ENCODE assay signal across 8 cellular contexts in the genomic region with DNA sequence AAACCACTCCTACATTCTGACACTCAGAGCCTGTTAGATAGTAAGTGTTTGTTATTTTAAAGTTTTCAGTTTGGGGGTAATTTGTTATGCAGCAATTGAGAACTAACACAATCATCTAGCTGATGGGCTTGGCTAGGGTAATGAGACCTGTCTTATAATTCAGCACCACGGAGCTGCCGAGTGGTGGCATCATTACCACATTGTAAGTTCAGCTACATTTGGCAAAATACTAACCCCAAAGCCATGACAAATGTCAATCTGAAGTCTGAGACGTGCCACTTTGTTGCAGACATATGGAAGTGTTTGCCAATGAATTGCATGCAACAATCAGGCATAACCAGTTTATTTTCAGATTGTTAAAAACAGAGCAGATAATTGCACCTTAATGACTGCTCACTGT. TPM values are rescaled to one million over a fixed set of nuclear protein-coding genes. Genes with fewer than 3 reads are reported as not detected.
DNase-seq lines count a peak whose midpoint lies in the region; ATAC-seq, FAIRE-seq and TF ChIP-seq lines count a peak whose summit lies in the region.

No MANE protein-coding gene starts in this region.

- TF ChIP-seq EP300 in K562 (IDR thresholded peaks at IDR 0.05; ENCODE audit: low read length): no peak

- no peak overlapping the region for H3K18ac ChIP-seq in H9 (ENCODE audit: insufficient read length, low read depth, low read length)

- WGBS in H9 (ENCODE audit: extremely low coverage, insufficient read length, low lambda C conversion rate): no CpG with 5 or more reads among the region's 3 CpGs
- WGBS in K562 (ENCODE audit: insufficient coverage, low coverage, missing lambda C conversion rate): 32% methylated on average over 3 of the region's 3 CpGs

- TF ChIP-seq POLR2A in K562 (conservative IDR thresholded peaks at IDR 0.05): no peak

- ATAC-seq in K562 (peak; percentile 54), left colon (peak; percentile 78)
- no peak for ATAC-seq in CD8-positive, alpha-beta T cell

- H2BK20ac ChIP-seq in H9 (ENCODE audit: low read depth, low read length, poor library complexity, severe bottlenecking): no peak overlapping the region

- no peak overlapping the region for H2BK12ac ChIP-seq in H9 (ENCODE audit: insufficient read length, low read depth, low read length)

- H3K27me3 Mint-ChIP-seq in H9 (ENCODE audit: low read depth): no peaks in the 10 kb centered on the region
- no peaks in the 10 kb centered on the region for H3K27me3 Mint-ChIP-seq in CD8-positive, alpha-beta T cell (ENCODE audit: low read depth)

- H2AFZ ChIP-seq in H9 (ENCODE audit: low read length) (no peak overlapping the region), K562 (ENCODE audit: low read depth, low read length) (no peak overlapping the region)

- H3K23ac ChIP-seq in H9 (ENCODE audit: insufficient read length, low read depth, low read length): no peak overlapping the region

- H3K4me1 Mint-ChIP-seq in H9: no peaks in the 10 kb centered on the region
- H3K4me1 Mint-ChIP-seq in CD8-positive, alpha-beta T cell (ENCODE audit: low read depth): peaks cover 5% of the 10 kb centered on the region

- H4K91ac ChIP-seq in H9 (ENCODE audit: insufficient read length, low read depth, low read length): no peak overlapping the region

- no peaks in the 10 kb centered on the region for H4K20me1 ChIP-seq in H9 (ENCODE audit: control insufficient read depth, insufficient read depth, insufficient read length)
- no peaks in the 10 kb centered on the region for H4K20me1 ChIP-seq in K562 (replicated peaks; ENCODE audit: control insufficient read depth, insufficient read depth, low read length)

- H3K9me3 ChIP-seq in H9 (ENCODE audit: control insufficient read depth, low read depth, low read length) (no peaks in the 10 kb centered on the region), K562 (replicated peaks; ENCODE audit: control insufficient read depth, insufficient read depth, low read depth, low read length) (no peaks in the 10 kb centered on the region; the same call in 1 of the 2 replicates)
- H3K9me3 ChIP-seq in CD8-positive, alpha-beta T cell (ENCODE audit: low read length): peaks cover 7% of the 10 kb centered on the region

- no peak overlapping the region for H3K4me3 ChIP-seq in K562
- no peak overlapping the region for H3K4me3 ChIP-seq in CD8-positive, alpha-beta T cell (ENCODE audit: low read depth, low read length)

- H3K4me2 ChIP-seq in H9 (ENCODE audit: insufficient read depth, insufficient read length, low read length) (no peak overlapping the region), K562 (ENCODE audit: insufficient read depth, low read length) (no peak overlapping the region)

- H3K4ac ChIP-seq in H9 (ENCODE audit: low read depth, low read length): no peak overlapping the region

- no peak for FAIRE-seq in K562 (lab: Jason Lieb, UNC)

- H3K79me1 ChIP-seq in H9 (ENCODE audit: insufficient read depth, low read depth, low read length, poor library complexity, severe bottlenecking): no peaks in the 10 kb centered on the region

- H3K4me1 ChIP-seq in H9 (ENCODE audit: insufficient read depth, low read length): no peaks in the 10 kb centered on the region
- H3K4me1 ChIP-seq in K562 (replicated peaks in 1 of 2; ENCODE audit: control insufficient read depth in 2 of 2, insufficient read depth in 2 of 2, low read length in 2 of 2): peaks cover 0 to 8% of the 10 kb centered on the region in 2 experiments; a peak in 3 of 5 replicates
- no peaks in the 10 kb centered on the region for H3K4me1 ChIP-seq in CD8-positive, alpha-beta T cell (ENCODE audit: insufficient read depth, low read length)

- no TSS peak for BruUV-seq in K562 (replicated peaks; lab: Mats Ljungman, UMichigan)

- H3K27ac Mint-ChIP-seq in H9: no peak overlapping the region
- no peak overlapping the region for H3K27ac Mint-ChIP-seq in CD8-positive, alpha-beta T cell

- no peak overlapping the region for H4K5ac ChIP-seq in H9 (ENCODE audit: insufficient read length, low read depth, low read length)

- H2BK120ac ChIP-seq in H9 (ENCODE audit: low read depth, low read length, poor library complexity, severe bottlenecking): no peak overlapping the region

- no peak overlapping the region for H3K27ac ChIP-seq in H9 (ENCODE audit: insufficient read length, low read depth, low read length)
- no peak overlapping the region for H3K27ac ChIP-seq in K562 (ENCODE audit: extremely low read depth, low read depth, low read length)
- H3K27ac ChIP-seq in CD8-positive, alpha-beta T cell (ENCODE audit: low read depth, low read length): no peak overlapping the region

- TF ChIP-seq CTCF in H9 (conservative IDR thresholded peaks at IDR 0.05) (peak; percentile 16; the same call in 1 of the 3 replicates), K562 (IDR thresholded peaks at IDR 0.05 in 2 of 3, conservative IDR thresholded peaks at IDR 0.05 in 1 of 3; ENCODE audit: insufficient read depth in 2 of 3, low read depth in 1 of 3, low read length in 3 of 3) (peak; percentile 14 to 48 (median 21); a peak in 2 of 6 replicates)
- TF ChIP-seq CTCF in CD8-positive, alpha-beta T cell (IDR thresholded peaks at IDR 0.05): no peak

- POLR2A ChIA-PET in K562 (lab: Yijun Ruan, JAX): interaction anchor here (0.6 to 1.4 kb wide), 5 partner anchors 9 to 324 kb away, joined by 3 to 7 read pairs (median 4); no protein-coding TSS in a partner anchor
- POLR2A ChIA-PET in CD8-positive, alpha-beta T cell (lab: Charles Lee): interaction anchor here (0.8 to 1.2 kb wide), 2 partner anchors 15 to 16 kb away, joined by 3 read pairs; no protein-coding TSS in a partner anchor

- H3K9ac ChIP-seq in H9 (ENCODE audit: extremely low read depth, insufficient read length, low read length): no peak overlapping the region
- no peak overlapping the region for H3K9ac ChIP-seq in K562 (ENCODE audit: insufficient read depth in 1 of 2, low read depth in 2 of 2, low read length in 2 of 2)

- no peaks in the 10 kb centered on the region for H3K36me3 Mint-ChIP-seq in H9 (ENCODE audit: insufficient read depth in 1 of 3, low read depth in 3 of 3)
- H3K36me3 Mint-ChIP-seq in CD8-positive, alpha-beta T cell: peaks cover 91% of the 10 kb centered on the region

- H3K56ac ChIP-seq in H9 (ENCODE audit: insufficient read length, low read depth, low read length): no peak overlapping the region

- H4K8ac ChIP-seq in H9 (replicated peaks; ENCODE audit: insufficient read length, low read depth, low read length): no peak overlapping the region

- no peaks in the 10 kb centered on the region for H3K36me3 ChIP-seq in K562 (ENCODE audit: control insufficient read depth, insufficient read depth, low read length)
- peaks cover 29% of the 10 kb centered on the region for H3K36me3 ChIP-seq in CD8-positive, alpha-beta T cell (ENCODE audit: insufficient read depth, low read length)

- H3K14ac ChIP-seq in H9 (ENCODE audit: insufficient read depth, low read length): no peak overlapping the region

- no peaks in the 10 kb centered on the region for H3K9me3 Mint-ChIP-seq in H9
- H3K9me3 Mint-ChIP-seq in CD8-positive, alpha-beta T cell: peaks cover 15% of the 10 kb centered on the region

- H2BK15ac ChIP-seq in H9 (ENCODE audit: low read depth, low read length): no peak overlapping the region

- H3K79me2 ChIP-seq in H9 (ENCODE audit: insufficient read depth, low read length) (no peaks in the 10 kb centered on the region), K562 (ENCODE audit: control insufficient read depth, insufficient read depth, low read length) (no peaks in the 10 kb centered on the region)

- no peak overlapping the region for H3T11ph ChIP-seq in H9 (ENCODE audit: low read length)

- no peaks in the 10 kb centered on the region for H3K27me3 ChIP-seq in H9 (ENCODE audit: insufficient read depth, low read length)
- H3K27me3 ChIP-seq in K562 (ENCODE audit: control insufficient read depth in 2 of 2, insufficient read depth in 2 of 2, low read length in 2 of 2): no peaks in the 10 kb centered on the region
- no peaks in the 10 kb centered on the region for H3K27me3 ChIP-seq in CD8-positive, alpha-beta T cell (ENCODE audit: insufficient read depth, low read length)

- in situ Hi-C loops in K562 (cut with MboI): no loop called here

- H2BK5ac ChIP-seq in H9 (ENCODE audit: insufficient read length, low read length): no peak overlapping the region

- no peaks in the 10 kb centered on the region for H3K9me1 ChIP-seq in K562 (ENCODE audit: control insufficient read depth, insufficient read depth, low read length)

- no peak overlapping the region for H2AK5ac ChIP-seq in H9 (ENCODE audit: insufficient read length, low read length)

- peak; percentile 32 for DNase-seq in 8988T
- no peak for DNase-seq in H9
- DNase-seq in K562 (ENCODE audit: extremely low read depth in 1 of 4, low spot score in 3 of 4): no peak
- no peak for DNase-seq in left colon
- DNase-seq in EL: no peak
- DNase-seq in NCI-H1092 treated with DMSO at 0.1 percent for 48 hours (lab: John Stamatoyannopoulos, UW): no peak
- DNase-seq in stimulated activated CD4-positive, alpha-beta T cell treated with anti-CD3 and anti-CD28 coated beads, Interleukin-4, amount 100 ng/mL, for 1 hour: no peak
- no peak for DNase-seq in CD8-positive, alpha-beta T cell

- CTCF ChIA-PET in K562 (lab: Yijun Ruan, JAX; ENCODE audit: low intra/inter-chr PET ratio): interaction anchor here (1.1 kb wide), 1 partner anchor 264 kb away, joined by 8 read pairs; no protein-coding TSS in a partner anchor
- CTCF ChIA-PET in CD8-positive, alpha-beta T cell (lab: Charles Lee): interaction anchor here (0.7 to 1.5 kb wide), 5 partner anchors 10 to 35 kb away, joined by 3 read pairs; no protein-coding TSS in a partner anchor

- no peaks in the 10 kb centered on the region for H3K23me2 ChIP-seq in H9 (ENCODE audit: insufficient read length, low read depth, low read length, poor library complexity, severe bottlenecking)

- TF ChIP-seq RAD21 in K562 (CRISPR knock-in tag; conservative IDR thresholded peaks at IDR 0.05 in 1 of 2, IDR thresholded peaks at IDR 0.05 in 1 of 2): peak; percentile 21 to 39; a peak in 3 of 4 replicates

- H3K4me3 Mint-ChIP-seq in H9: no peak overlapping the region
- H3K4me3 Mint-ChIP-seq in CD8-positive, alpha-beta T cell: no peak overlapping the region

- intact Hi-C loops in K562 (cut with micrococcal nuclease) (loop anchor here (1.0 to 2.0 kb wide), 2 partner anchors 58 to 264 kb away; no protein-coding TSS in a partner anchor), left colon (cut with DNase I, micrococcal nuclease) (no loop called here)
- intact Hi-C loops in CD8-positive, alpha-beta T cell (cut with DNase I, micrococcal nuclease): no loop called here

RNA-seq across cellular contexts. Expression of a gene that starts 52.7 kb away (rescaled TPM):
- total RNA-seq in H9 (2021) (not detected in 2 replicates), K562 (2014; rRNA removed) (1.2 and 1.4 TPM in 2 replicates), K562 (2014; rRNA removed; fragmentation: Illumina TruSeq; extraction: Trizol) (1.9 and 2.0 TPM in 2 replicates), K562 (2015; rRNA removed; fragmentation: Illumina TruSeq; extraction: Trizol) (1.2 and 1.3 TPM in 2 replicates), K562 (2021) (1.4 and 2.1 TPM in 2 replicates), left colon (1 to 10 TPM; 1.9 to 3.6 TPM)
- 1.2 and 1.8 TPM in 2 replicates for total RNA-seq in K562 (2011; cell fraction: chromatin; rRNA removed; ENCODE audit: low replicate concordance)
- 0.67 and 0.92 TPM in 2 replicates for total RNA-seq in K562 (2011; cell fraction: nucleolus; rRNA removed)
- total RNA-seq in K562 (2011; cell fraction: nucleoplasm; rRNA removed): 1.3 and 1.8 TPM in 2 replicates
- polyA plus RNA-seq in K562 (2011; rRNA removed) (0.61 and 0.70 TPM in 2 replicates), K562 (2014; fragmentation: Illumina TruSeq; extraction: Trizol) (1.7 TPM in 2 replicates), K562 (2014; fragmentation: Nextera tagmentation; extraction: Ambion mirVana) (under 1 TPM; 0.18 to 0.46 TPM), K562 (2014; rRNA removed) (1.7 and 2.1 TPM in 2 replicates)
- polyA plus RNA-seq in K562 (2011; cell fraction: cytosol; rRNA removed): 0.37 and 0.46 TPM in 2 replicates
- 1.2 and 1.5 TPM in 2 replicates for polyA plus RNA-seq in K562 (2011; cell fraction: nucleus; rRNA removed)
- 1.4 and 5.2 TPM in 2 replicates for polyA plus RNA-seq in K562 (2012)
- polyA minus RNA-seq in K562 (2011; rRNA and poly(A)+ RNA removed): 0.67 and 1.1 TPM in 2 replicates
- 0.27 and 0.48 TPM in 2 replicates for polyA minus RNA-seq in K562 (2011; cell fraction: cytosol; rRNA and poly(A)+ RNA removed)
- 0.81 and 1.3 TPM in 2 replicates for polyA minus RNA-seq in K562 (2011; cell fraction: nucleus; rRNA and poly(A)+ RNA removed)
- 10 to 100 TPM; 27.7 to 29.7 TPM for total RNA-seq in CD8-positive, alpha-beta T cell

Comparison
In these comparisons a context has a peak if more than half of its experiments do, and no peak if none do; other contexts are left out.
1. RNA of a gene that starts 52.7 kb away (total RNA-seq): 27.7 to 29.7 TPM in CD8-positive, alpha-beta T cell; 1.9 to 3.6 TPM in left colon, 0.67 to 2.1 TPM in K562 and not detected in H9; every median in the first group is over 4 times any median in the second.